In genomic region chr5:72156921-72157320, GRCh38 we compare ENCODE assay signal across 12 cellular contexts. TPM values are rescaled to one million over a fixed set of nuclear protein-coding genes. Genes with fewer than 3 reads are reported as not detected.
DNase-seq lines count a peak whose midpoint lies in the region; ATAC-seq and TF ChIP-seq lines count a peak whose summit lies in the region.
"Had no signal": no experiment of that assay in that cellular context is flagged by ENCODE, and none has a peak within 500 bp of the region (broad histone marks: within the 10 kb centered on the region; RNA-seq: fewer than 3 reads in every experiment).

No MANE protein-coding gene starts in this region.

- DNase-seq in EL (peak; percentile 95), fibroblast of mammary gland (ENCODE audit: low read depth) (peak; percentile 99), sciatic nerve (ENCODE audit: low spot score) (no peak), NCI-H2107 treated with DMSO at 0.1 percent for 48 hours (lab: John Stamatoyannopoulos, UW; ENCODE audit: unreplicated experiment) (no peak)
- DNase-seq: cerebellar nuclear complex, COR-L47, immature natural killer cell, NCI-H524 treated with DMSO at 0.1 percent for 48 hours had no signal

- H3K4me3 ChIP-seq in fibroblast of mammary gland (ENCODE audit: control insufficient read depth, low read depth, low read length) = no peak overlapping the region

- no peak for TF ChIP-seq CTCF in fibroblast of mammary gland (conservative IDR thresholded peaks at IDR 0.05; ENCODE audit: control insufficient read depth, insufficient read depth, low read depth, low read length)

- peak; percentile 60 for ATAC-seq in SK-N-SH treated with all-trans-retinoic acid at 6 μM for 48 hours
- peak; percentile 57 for ATAC-seq in sciatic nerve
- no peak for ATAC-seq in GM19328 (IDR thresholded peaks at IDR 0.05; ENCODE audit: unreplicated experiment)
- no peak for ATAC-seq in HG03571 (IDR thresholded peaks at IDR 0.05; ENCODE audit: unreplicated experiment)
- no peak for ATAC-seq in GM18517 (IDR thresholded peaks at IDR 0.05; ENCODE audit: unreplicated experiment)

- intact Hi-C loops in sciatic nerve (cut with DNase I) = no loop called here

TF ChIP-seq in SK-N-SH treated with all-trans-retinoic acid at 6 μM for 48 hours, 23 proteins besides CTCF, POLR2A, EP300 and RAD21:
- TF ChIP-seq BACH2 (CRISPR knock-in tag; IDR thresholded peaks at IDR 0.05; ENCODE audit: borderline replicate concordance) = no peak
- TF ChIP-seq ZC3H10 (CRISPR knock-in tag; IDR thresholded peaks at IDR 0.05) = no peak
- no peak for TF ChIP-seq OSR1 (CRISPR knock-in tag; IDR thresholded peaks at IDR 0.05)
- TF ChIP-seq POU6F1 (CRISPR knock-in tag; IDR thresholded peaks at IDR 0.05; ENCODE audit: borderline replicate concordance, low read depth) = no peak
- TF ChIP-seq TSHZ2 (CRISPR knock-in tag; IDR thresholded peaks at IDR 0.05) = no peak
- no peak for TF ChIP-seq PPARA (CRISPR knock-in tag; IDR thresholded peaks at IDR 0.05; ENCODE audit: borderline replicate concordance)
- no peak for TF ChIP-seq ZNF70 (CRISPR knock-in tag; IDR thresholded peaks at IDR 0.05)
- TF ChIP-seq CSRNP3 (CRISPR knock-in tag; IDR thresholded peaks at IDR 0.05) = no peak
- no peak for TF ChIP-seq CREB5 (CRISPR knock-in tag; IDR thresholded peaks at IDR 0.05; ENCODE audit: low read depth)
- no peak for TF ChIP-seq ZFP3 (CRISPR knock-in tag; IDR thresholded peaks at IDR 0.05)
- TF ChIP-seq ZNF8 (CRISPR knock-in tag; IDR thresholded peaks at IDR 0.05) = no peak
- no peak for TF ChIP-seq ISL1 (CRISPR knock-in tag; IDR thresholded peaks at IDR 0.05)
- TF ChIP-seq TCF4 (CRISPR knock-in tag; IDR thresholded peaks at IDR 0.05; ENCODE audit: borderline replicate concordance) = no peak
- TF ChIP-seq CSDC2 (CRISPR knock-in tag; IDR thresholded peaks at IDR 0.05) = no peak
- TF ChIP-seq ZNF565 (CRISPR knock-in tag; conservative IDR thresholded peaks at IDR 0.05; ENCODE audit: low read depth) = no peak
- TF ChIP-seq ZFP30 (CRISPR knock-in tag; IDR thresholded peaks at IDR 0.05) = no peak

RNA-seq across cellular contexts. Expression of gene MAP1B, which starts 49.6 kb away (rescaled TPM):
- total RNA-seq in sciatic nerve = 218 TPM

Comparison
In these comparisons a context has a peak if more than half of its experiments do, and no peak if none do; other contexts are left out.
1. DNase-seq: peak in EL (single experiment) and fibroblast of mammary gland (single experiment); none in sciatic nerve (single experiment) and NCI-H2107 treated with DMSO at 0.1 percent for 48 hours (single experiment).
2. ATAC-seq: peak in SK-N-SH treated with all-trans-retinoic acid at 6 μM for 48 hours (single experiment) and sciatic nerve (single experiment); none in GM19328 (single experiment), HG03571 (single experiment) and GM18517 (single experiment).